Comparison of ENCODE assay signal across 23 cellular contexts in the genomic region with DNA sequence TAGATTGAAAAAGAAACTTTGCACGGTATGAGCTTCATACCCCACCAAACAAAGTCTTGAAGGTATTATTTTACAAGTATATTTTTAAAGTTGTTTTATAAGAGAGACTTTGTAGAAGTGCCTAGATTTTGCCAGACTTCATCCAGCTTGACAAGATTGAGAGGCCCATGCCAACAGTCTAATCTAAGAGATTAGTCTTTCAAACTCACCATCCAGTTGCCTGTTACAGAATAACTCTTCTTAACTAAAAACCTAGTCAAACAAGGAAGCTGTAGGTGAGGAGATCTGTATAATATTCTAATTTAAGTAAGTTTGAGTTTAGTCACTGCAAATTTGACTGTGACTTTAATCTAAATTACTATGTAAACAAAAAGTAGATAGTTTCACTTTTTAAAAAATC. TPM values are rescaled to one million over a fixed set of nuclear protein-coding genes. Genes with fewer than 3 reads are reported as not detected.
DNase-seq lines count a peak whose midpoint lies in the region; ATAC-seq, FAIRE-seq and TF ChIP-seq lines count a peak whose summit lies in the region.
"Had no signal": no experiment of that assay in that cellular context is flagged by ENCODE, and none has a peak within 500 bp of the region (broad histone marks: within the 10 kb centered on the region; RNA-seq: fewer than 3 reads in every experiment).

No MANE protein-coding gene starts in this region.

- H3K27me3 ChIP-seq in cardiac muscle cell (no peaks in the 10 kb centered on the region), heart left ventricle (no peaks in the 10 kb centered on the region), pancreas (no peaks in the 10 kb centered on the region)
- H3K27me3 ChIP-seq: BLaER1 treated with 17β-estradiol and CSF1 and Interleukin-3, amounts not matched to agents 10 nM and 100 nM had no signal

- H3K4me3 ChIP-seq in cardiac muscle cell (no peak overlapping the region), heart left ventricle (no peak overlapping the region), pancreas (no peak overlapping the region)
- H3K4me3 ChIP-seq: A549; BLaER1 treated with 17β-estradiol and CSF1 and Interleukin-3, amounts not matched to agents 10 nM and 100 nM had no signal

- H3K9me3 ChIP-seq in cardiac muscle cell (ENCODE audit: low read depth) (no peaks in the 10 kb centered on the region), heart left ventricle (no peaks in the 10 kb centered on the region), pancreas (no peaks in the 10 kb centered on the region)
- H3K9me3 ChIP-seq: A549; BLaER1 treated with 17β-estradiol and CSF1 and Interleukin-3, amounts not matched to agents 10 nM and 100 nM; Caco-2 had no signal

- peak overlapping the region; percentile 65 for H3K27ac Mint-ChIP-seq in mesothelial cell of epicardium
- H3K27ac Mint-ChIP-seq: B cell; CD4-positive, alpha-beta T cell; CD8-positive, alpha-beta T cell had no signal

- no peak for FAIRE-seq in pancreas (lab: Jason Lieb, UNC)
- FAIRE-seq: A549, D721Med, GM12891, GM19239 had no signal

- peaks cover 17% of the 10 kb centered on the region for H3K36me3 Mint-ChIP-seq in mesothelial cell of epicardium

- H3K27ac ChIP-seq in cardiac muscle cell (peak overlapping the region; percentile 68), heart left ventricle (no peak overlapping the region), pancreas (no peak overlapping the region)
- H3K27ac ChIP-seq: 22Rv1, A549, C4-2B had no signal

- no peak overlapping the region for H3K4me3 Mint-ChIP-seq in mesothelial cell of epicardium
- H3K4me3 Mint-ChIP-seq: B cell; CD4-positive, alpha-beta T cell; CD8-positive, alpha-beta T cell had no signal

- 73 to 92% (median 84%) methylated on average over 1 of the region's 1 CpG for WGBS in heart left ventricle, 4 donors
- 55 to 62% methylated on average over 1 of the region's 1 CpG for WGBS in pancreas, 2 donors

- ATAC-seq in heart left ventricle (no peak), pancreas (peak; percentile 49 to 72 (median 59)), GM21381 (IDR thresholded peaks at IDR 0.05; ENCODE audit: unreplicated experiment) (no peak), HG02763 (IDR thresholded peaks at IDR 0.05; ENCODE audit: unreplicated experiment) (no peak)
- ATAC-seq: A549; CD8-positive, alpha-beta T cell had no signal

- TF ChIP-seq POLR2A in heart left ventricle (IDR thresholded peaks at IDR 0.05) = no peak

- intact Hi-C loops in heart left ventricle (cut with DNase I) (no loop called here), pancreas (cut with DNase I) (no loop called here)

- H3K4me1 ChIP-seq in cardiac muscle cell (ENCODE audit: low read depth) (peaks cover 36% of the 10 kb centered on the region), heart left ventricle (peaks cover 0 to 21% (median 0%) of the 10 kb centered on the region in 12 donors), pancreas (peaks cover 6 to 21% (median 17%) of the 10 kb centered on the region in 3 donors)

- DNase-seq in cardiac muscle cell (ENCODE audit: low read depth in 1 of 2, low spot score in 1 of 2) (no peak), heart left ventricle (no peak), amniotic epithelial cell (ENCODE audit: low read depth) (peak; percentile 9), mesothelial cell of epicardium (ENCODE audit: low spot score in 2 of 2, unreplicated experiment in 2 of 2) (no peak), pancreas (no peak), NCI-H1417 treated with DMSO at 0.1 percent for 48 hours (lab: John Stamatoyannopoulos, UW) (no peak)
- DNase-seq: AML-193; Caco-2; Calu3; CD4-positive, alpha-beta T cell; CD8-positive, alpha-beta T cell; DMS79 treated with DMSO at 0.1 percent for 48 hours; GF-D8 had no signal

- H3K9me3 Mint-ChIP-seq in mesothelial cell of epicardium = no peaks in the 10 kb centered on the region
- H3K9me3 Mint-ChIP-seq: CD4-positive, alpha-beta T cell; CD8-positive, alpha-beta T cell had no signal

- H3K4me1 Mint-ChIP-seq in mesothelial cell of epicardium = peaks cover 11% of the 10 kb centered on the region

- TF ChIP-seq CTCF in cardiac muscle cell (IDR thresholded peaks at IDR 0.05; ENCODE audit: low read depth, low read length) = no peak
- TF ChIP-seq CTCF in heart left ventricle (IDR thresholded peaks at IDR 0.05) = no peak
- no peak for TF ChIP-seq CTCF in mesothelial cell of epicardium (IDR thresholded peaks at IDR 0.05; ENCODE audit: unreplicated experiment)
- TF ChIP-seq CTCF in pancreas (IDR thresholded peaks at IDR 0.05) = no peak

- H3K27me3 Mint-ChIP-seq in mesothelial cell of epicardium (ENCODE audit: low read depth) = no peaks in the 10 kb centered on the region
- H3K27me3 Mint-ChIP-seq: B cell; CD4-positive, alpha-beta T cell had no signal

- H3K36me3 ChIP-seq in cardiac muscle cell (peaks cover 5% of the 10 kb centered on the region), heart left ventricle (peaks cover 0 to 43% (median 20%) of the 10 kb centered on the region in 9 donors), pancreas (no peaks in the 10 kb centered on the region)

RNA-seq across cellular contexts. Expression of a gene that starts 41.9 kb away (rescaled TPM):
- 23.1 and 24.3 TPM in 2 replicates for total RNA-seq in cardiac muscle cell
- polyA plus RNA-seq in cardiac muscle cell = 15.1 and 22.6 TPM in 2 replicates
- total RNA-seq in heart left ventricle = 10 to 100 TPM; 14.2 to 34.8 (median 24.3) TPM
- 10 to 100 TPM in 1 of 2 donors, 1 to 10 TPM in 1; 3.9 to 14.5 TPM for polyA plus RNA-seq in heart left ventricle
- 28.7 to 31.8 TPM (median 31.3 TPM) in 3 replicates for total RNA-seq in mesothelial cell of epicardium
- 10 to 100 TPM in 2 of 6 donors, 1 to 10 TPM in 4; 3.6 to 18.1 (median 6.3) TPM for total RNA-seq in pancreas
- polyA plus RNA-seq in pancreas = 1 to 10 TPM; 1.7 to 3.0 TPM

Comparison
In these comparisons a context has a peak if more than half of its experiments do, and no peak if none do; other contexts are left out.
1. ATAC-seq: peak in pancreas (4 of 4); none in heart left ventricle (0 of 4), GM21381 (single experiment) and HG02763 (single experiment).